In the genomic region with DNA sequence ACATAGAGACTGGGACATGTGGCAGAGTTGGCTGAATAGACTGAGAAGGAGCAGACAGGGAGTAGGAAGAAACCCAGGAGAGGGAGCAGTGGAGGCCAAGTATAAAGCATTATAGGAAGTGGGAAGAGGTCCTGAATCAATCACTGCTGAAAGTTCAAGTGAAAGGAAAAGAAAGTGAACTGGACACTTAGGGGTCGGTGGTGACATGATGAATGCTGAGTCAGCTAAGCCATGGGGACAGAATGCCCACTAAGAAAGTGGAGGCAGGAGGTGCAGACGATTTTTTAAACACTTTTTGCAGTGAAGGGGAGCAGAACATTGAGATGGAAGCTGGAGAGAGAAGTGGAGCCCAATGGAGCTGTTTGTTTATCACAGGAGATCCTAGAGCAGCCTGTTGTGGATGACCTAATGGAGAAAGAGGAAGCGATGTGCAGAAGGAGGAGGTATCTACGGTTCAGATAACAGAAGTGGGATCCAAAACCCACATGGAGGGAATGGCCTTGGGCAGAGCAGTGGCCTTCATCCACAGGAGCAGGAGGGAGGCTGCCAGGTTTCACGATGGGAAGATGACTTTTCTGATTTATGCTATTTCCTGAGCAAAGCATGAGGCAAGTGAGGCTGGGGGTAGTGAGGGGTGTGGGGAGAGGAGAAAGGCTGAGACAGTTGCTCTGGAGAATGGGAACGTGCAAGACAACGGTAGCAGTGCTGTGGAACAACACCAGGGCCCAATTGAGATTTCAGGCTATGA, we compare ENCODE assay signal across 2 cellular contexts.
TF ChIP-seq lines count a peak whose summit lies in the region.

No MANE protein-coding gene starts in this region.

TF ChIP-seq in A549, 52 proteins besides CTCF, POLR2A, EP300 and RAD21:
- TF ChIP-seq MAFK (IDR thresholded peaks at IDR 0.05; ENCODE audit: partially characterized antibody): peak; percentile 89
- TF ChIP-seq, protein P1, sequence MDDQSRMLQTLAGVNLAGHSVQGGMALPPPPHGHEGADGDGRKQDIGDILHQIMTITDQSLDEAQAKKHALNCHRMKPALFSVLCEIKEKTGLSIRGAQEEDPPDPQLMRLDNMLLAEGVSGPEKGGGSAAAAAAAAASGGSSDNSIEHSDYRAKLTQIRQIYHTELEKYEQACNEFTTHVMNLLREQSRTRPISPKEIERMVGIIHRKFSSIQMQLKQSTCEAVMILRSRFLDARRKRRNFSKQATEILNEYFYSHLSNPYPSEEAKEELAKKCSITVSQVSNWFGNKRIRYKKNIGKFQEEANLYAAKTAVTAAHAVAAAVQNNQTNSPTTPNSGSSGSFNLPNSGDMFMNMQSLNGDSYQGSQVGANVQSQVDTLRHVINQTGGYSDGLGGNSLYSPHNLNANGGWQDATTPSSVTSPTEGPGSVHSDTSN (IDR thresholded peaks at IDR 0.05): no peak

TF ChIP-seq in IMR-90, 13 proteins besides CTCF, POLR2A, EP300 and RAD21:
- TF ChIP-seq NFE2L2 (IDR thresholded peaks at IDR 0.05; ENCODE audit: low read depth, low read length) (no peak), SMC3 (IDR thresholded peaks at IDR 0.05; ENCODE audit: low read depth, low read length) (no peak), MAFK (IDR thresholded peaks at IDR 0.05; ENCODE audit: low read depth, low read length) (peak; percentile 85)
TF ChIP-seq in IMR-90: peak in this region for 1.
